Comparison of ENCODE assay signal across 8 cellular contexts in the genomic region with DNA sequence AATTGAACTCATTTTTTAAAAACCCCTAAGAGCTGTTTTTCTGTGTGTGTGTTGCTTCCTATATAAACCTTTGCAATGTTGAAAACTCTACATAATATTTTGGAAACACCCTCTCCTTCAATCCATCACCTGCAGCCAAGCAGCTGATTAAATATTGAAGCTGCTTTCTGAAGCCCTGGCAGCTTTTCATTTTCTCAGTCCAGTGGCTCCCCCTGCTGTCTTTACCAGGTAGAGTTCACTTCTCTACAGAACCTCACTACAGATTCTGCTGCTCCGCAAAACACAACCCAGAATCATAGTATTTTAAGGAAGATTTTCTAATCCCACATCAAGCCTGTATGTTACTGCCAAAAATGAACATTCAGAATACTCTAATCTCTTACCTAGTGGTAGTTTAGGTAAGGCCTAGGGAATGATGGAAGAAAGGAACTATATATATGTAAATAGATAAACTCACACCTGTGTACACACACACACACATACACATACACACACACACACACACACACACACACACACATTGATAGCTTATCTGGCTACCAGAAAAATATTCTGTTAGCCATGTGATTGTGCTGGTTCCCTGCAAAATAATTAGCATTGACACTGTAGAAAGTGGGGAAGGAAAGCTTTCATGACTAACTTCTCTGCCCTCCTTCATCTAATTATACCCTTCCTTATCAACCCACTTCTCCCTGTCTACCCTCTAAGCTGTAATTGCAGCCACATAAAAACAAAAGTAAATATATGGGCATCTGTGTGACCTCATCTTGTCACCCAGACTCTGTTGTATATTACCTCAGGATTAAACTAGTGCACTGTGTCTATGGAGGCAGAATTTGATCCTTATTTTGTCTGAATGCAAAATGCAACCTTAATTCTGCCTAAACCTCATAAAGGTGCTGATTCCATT.
DNase-seq lines count a peak whose midpoint lies in the region; ATAC-seq, FAIRE-seq and TF ChIP-seq lines count a peak whose summit lies in the region.

No MANE protein-coding gene starts in this region.

- H3K9ac ChIP-seq in kidney (ENCODE audit: low read length in 2 of 2) = no peak overlapping the region

- H3K36me3 ChIP-seq in kidney (ENCODE audit: control insufficient read depth in 1 of 2, insufficient read depth in 2 of 2, low read length in 2 of 2) = no peaks in the 10 kb centered on the region
- no peaks in the 10 kb centered on the region for H3K36me3 ChIP-seq in thyroid gland

- no peak for TF ChIP-seq POLR2A in thyroid gland (IDR thresholded peaks at IDR 0.05)

- H3K27me3 ChIP-seq in thyroid gland = no peaks in the 10 kb centered on the region

- 76 to 81% methylated on average over 1 of the region's 1 CpG for WGBS in thyroid gland, 2 donors

- no peak overlapping the region for H3K4me3 ChIP-seq in kidney (ENCODE audit: low read length in 2 of 2)
- H3K4me3 ChIP-seq in thyroid gland (replicated peaks in 1 of 3) = no peak overlapping the region

- FAIRE-seq in kidney (lab: Jason Lieb, UNC) = no peak

- H3K4me1 Mint-ChIP-seq in brain = peaks cover 42% of the 10 kb centered on the region

- no peak overlapping the region for H3K4me3 Mint-ChIP-seq in brain

- intact Hi-C loops in kidney (cut with DNase I) = no loop called here
- intact Hi-C loops in thyroid gland (cut with DNase I) = loop anchor here (10.0 kb wide), 1 partner anchor 580 kb away; no protein-coding TSS in a partner anchor

- H3K9me3 ChIP-seq in kidney (ENCODE audit: control insufficient read depth in 1 of 2, low read length in 2 of 2) (no peaks in the 10 kb centered on the region), thyroid gland (no peaks in the 10 kb centered on the region)

- H3K36me3 Mint-ChIP-seq in brain = peaks cover 20% of the 10 kb centered on the region

- H3K27me3 Mint-ChIP-seq in brain = no peaks in the 10 kb centered on the region

- peak; percentile 48 for ATAC-seq in HG03139 (IDR thresholded peaks at IDR 0.05; ENCODE audit: unreplicated experiment)

- H3K9me3 Mint-ChIP-seq in brain = peaks cover 0 to 4% (median 0%) of the 10 kb centered on the region in 5 experiments

- DNase-seq in NK-92 treated with Interleukin-12 subunit alpha and Interleukin-12 subunit beta, amount 100 ng/mL, for 24 hours (lab: John Stamatoyannopoulos, UW) = peak; percentile 9
- DNase-seq in NK-92 (lab: John Stamatoyannopoulos, UW; ENCODE audit: unreplicated experiment) (no peak), NCI-H510A treated with DMSO at 0.1 percent for 48 hours (lab: John Stamatoyannopoulos, UW) (peak; percentile 54), kidney (no peak), thyroid gland (peak; percentile 63 to 74), activated T-cell treated with anti-CD3 and anti-CD28 coated beads for 4 hours (no peak)

- H3K27ac ChIP-seq in kidney (ENCODE audit: low read depth in 2 of 2, low read length in 2 of 2) (no peak overlapping the region), thyroid gland (no peak overlapping the region)

- H3K27ac Mint-ChIP-seq in brain = peak overlapping the region in 3 of 5 experiments; percentile 4 to 39 (median 36)

- TF ChIP-seq CTCF in brain (conservative IDR thresholded peaks at IDR 0.05) (peak; percentile 83 to 86), kidney (IDR thresholded peaks at IDR 0.05; ENCODE audit: borderline replicate concordance, extremely low read depth, insufficient read depth) (peak; percentile 66), thyroid gland (IDR thresholded peaks at IDR 0.05) (peak in 5 of 6 experiments; percentile 9 to 77 (median 71))

- no peaks in the 10 kb centered on the region for H3K4me1 ChIP-seq in kidney (ENCODE audit: control insufficient read depth in 1 of 2, insufficient read depth in 1 of 2, low read depth in 1 of 2, low read length in 2 of 2)
- no peaks in the 10 kb centered on the region for H3K4me1 ChIP-seq in thyroid gland

Comparison
In these comparisons a context has a peak if more than half of its experiments do, and no peak if none do; other contexts are left out.
1. DNase-seq: peak in NK-92 treated with Interleukin-12 subunit alpha and Interleukin-12 subunit beta, amount 100 ng/mL, for 24 hours (single experiment), NCI-H510A treated with DMSO at 0.1 percent for 48 hours (single experiment) and thyroid gland (2 of 2); none in NK-92 (single experiment), kidney (single experiment) and activated T-cell treated with anti-CD3 and anti-CD28 coated beads for 4 hours (single experiment).
2. Peak in every context shown above with its lines, with median percentiles within 50 percentile points of each other: CTCF ChIP-seq.